ENCODE assay signal across 20 cellular contexts in the genomic region with DNA sequence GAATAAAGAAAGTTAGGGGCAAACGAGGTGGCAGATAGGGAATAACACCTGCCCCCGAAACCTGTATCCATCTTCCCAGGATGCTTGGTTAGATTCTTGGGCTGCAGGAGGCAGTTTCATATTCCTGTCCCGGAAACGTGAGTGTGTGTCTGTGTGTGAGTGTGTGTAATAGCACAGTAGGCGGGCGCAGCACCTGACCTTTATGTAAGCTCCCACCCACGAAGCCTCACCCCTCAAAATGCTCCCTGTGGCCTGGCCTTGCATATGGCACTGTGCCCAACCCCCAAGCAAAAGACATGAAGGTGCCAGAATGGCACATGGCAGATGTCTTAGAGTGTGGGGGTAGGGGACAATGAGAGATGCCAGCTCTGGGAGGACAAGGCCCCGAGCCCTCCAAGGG. TPM values are rescaled to one million over a fixed set of nuclear protein-coding genes. Genes with fewer than 3 reads are reported as not detected.
DNase-seq lines count a peak whose midpoint lies in the region; ATAC-seq, FAIRE-seq and TF ChIP-seq lines count a peak whose summit lies in the region.
"Had no signal": no experiment of that assay in that cellular context is flagged by ENCODE, and none has a peak within 500 bp of the region (broad histone marks: within the 10 kb centered on the region; RNA-seq: fewer than 3 reads in every experiment).

No MANE protein-coding gene starts in this region.

- peak overlapping the region; percentile 30 to 56; a peak in 2 of 4 replicates for H3K4me2 ChIP-seq in H1 (ENCODE audit: insufficient read depth in 1 of 2, low read depth in 2 of 2, low read length in 2 of 2)
- H3K4me2 ChIP-seq: KMS-11 had no signal

- H3K79me2 ChIP-seq in H1 (ENCODE audit: control insufficient read depth in 1 of 2, insufficient read depth in 2 of 2, low read length in 2 of 2), result no peaks in the 10 kb centered on the region

- H3K36me3 ChIP-seq in H1 (ENCODE audit: control insufficient read depth in 2 of 4, insufficient read depth in 4 of 4, low read length in 3 of 4), result no peaks in the 10 kb centered on the region; a peak in 1 of 8 replicates
- no peaks in the 10 kb centered on the region for H3K36me3 ChIP-seq in CD4-positive, alpha-beta memory T cell (ENCODE audit: insufficient read depth, low read length)
- H3K36me3 ChIP-seq: Peyer's patch, SJSA1 had no signal

- no peak overlapping the region for H3K27ac ChIP-seq in H1 (ENCODE audit: low read depth, low read length)
- H3K27ac ChIP-seq in CD4-positive, alpha-beta memory T cell (ENCODE audit: low read depth, low read length), result no peak overlapping the region
- H3K27ac ChIP-seq: KMS-11, Peyer's patch, SJSA1 had no signal

- H2BK12ac ChIP-seq in H1 (ENCODE audit: low read depth, low read length), result peak overlapping the region; percentile 22; the same call in 1 of the 2 replicates

- H4K91ac ChIP-seq in H1 (replicated peaks; ENCODE audit: insufficient read length, low read length), result no peak overlapping the region

- no peak for TF ChIP-seq CTCF in H1 (IDR thresholded peaks at IDR 0.05; ENCODE audit: control extremely low read depth in 1 of 3, insufficient read depth in 1 of 3, low read depth in 1 of 3, low read length in 3 of 3)

- H3K9me3 Mint-ChIP-seq in activated naive CD8-positive, alpha-beta T cell treated with anti-CD3 and anti-CD28 coated beads, Interleukin-2, amount 50 U/mL, for 24 hours, result no peaks in the 10 kb centered on the region
- H3K9me3 Mint-ChIP-seq in activated naive CD8-positive, alpha-beta T cell treated with anti-CD3 and anti-CD28 coated beads for 36 hours, result no peaks in the 10 kb centered on the region
- H3K9me3 Mint-ChIP-seq in CD4-positive, alpha-beta memory T cell, result no peaks in the 10 kb centered on the region

- H4K5ac ChIP-seq in H1 (ENCODE audit: insufficient read length, low read depth, low read length), result no peak overlapping the region

- no peak for TF ChIP-seq POLR2A in H1 (IDR thresholded peaks at IDR 0.05; ENCODE audit: control extremely low read depth in 1 of 2, low read depth in 2 of 2, low read length in 2 of 2)

- intact Hi-C loops in CD4-positive, alpha-beta memory T cell (cut with micrococcal nuclease), result no loop called here

- H3K36me3 Mint-ChIP-seq in activated naive CD8-positive, alpha-beta T cell treated with anti-CD3 and anti-CD28 coated beads, Interleukin-2, amount 50 U/mL, for 24 hours (ENCODE audit: low read depth), result no peaks in the 10 kb centered on the region
- no peaks in the 10 kb centered on the region for H3K36me3 Mint-ChIP-seq in activated naive CD8-positive, alpha-beta T cell treated with anti-CD3 and anti-CD28 coated beads for 36 hours
- no peaks in the 10 kb centered on the region for H3K36me3 Mint-ChIP-seq in CD4-positive, alpha-beta memory T cell
- H3K36me3 Mint-ChIP-seq: CD4-positive, CD25-positive, alpha-beta regulatory T cell had no signal

- no peak for TF ChIP-seq RAD21 in H1 (IDR thresholded peaks at IDR 0.05 in 1 of 2, conservative IDR thresholded peaks at IDR 0.05 in 1 of 2; ENCODE audit: low read depth in 2 of 2, low read length in 2 of 2)

- H2AK5ac ChIP-seq in H1 (ENCODE audit: low read depth, low read length), result no peak overlapping the region

- peak; percentile 15 for ATAC-seq in activated naive CD8-positive, alpha-beta T cell treated with anti-CD3 and anti-CD28 coated beads, Interleukin-2, amount 50 U/mL, for 24 hours
- ATAC-seq: T-helper 17 cell had no signal

- POLR2A ChIA-PET in H1 (lab: Charles Lee; ENCODE audit: partially characterized antibody), result no interaction called here
- POLR2A ChIA-PET in CD4-positive, alpha-beta memory T cell (lab: Charles Lee; ENCODE audit: partially characterized antibody), result no interaction called here

- no peak for DNase-seq in activated naive CD8-positive, alpha-beta T cell treated with anti-CD3 and anti-CD28 coated beads, Interleukin-2, amount 50 U/mL, for 24 hours
- DNase-seq in activated naive CD8-positive, alpha-beta T cell treated with anti-CD3 and anti-CD28 coated beads for 36 hours, result no peak
- DNase-seq in NCI-H2171 treated with DMSO at 0.1 percent for 48 hours (lab: John Stamatoyannopoulos, UW), result peak; percentile 42
- DNase-seq in H1 (ENCODE audit: low read depth in 1 of 2, low spot score in 2 of 2), result no peak
- no peak for DNase-seq in CD4-positive, alpha-beta memory T cell
- DNase-seq in T-helper 1 cell, result no peak
- no peak for DNase-seq in stimulated activated CD4-positive, alpha-beta T cell treated with anti-CD3 and anti-CD28 coated beads, Interleukin-2, amount 100 ng/mL, for 24 hours
- DNase-seq: CD4-positive, CD25-positive, alpha-beta regulatory T cell; COR-L47; DND-41; IMR-90; NCI-H1092 treated with DMSO at 0.1 percent for 48 hours; NCI-H2029 treated with DMSO at 0.1 percent for 48 hours; NCI-H748 treated with DMSO at 0.1 percent for 48 hours; Peyer's patch; T-helper 17 cell had no signal

- H3K4me3 ChIP-seq in H1 (ENCODE audit: extremely low read depth in 1 of 4, insufficient read depth in 2 of 4, low read depth in 3 of 4, low read length in 4 of 4), result no peak overlapping the region
- H3K4me3 ChIP-seq in CD4-positive, alpha-beta memory T cell (ENCODE audit: low read length in 2 of 2), result no peak overlapping the region
- H3K4me3 ChIP-seq: Peyer's patch, SJSA1 had no signal

- H3K4ac ChIP-seq in H1 (replicated peaks; ENCODE audit: insufficient read length, low read depth, low read length), result no peak overlapping the region

- WGBS in H1 (ENCODE audit: extremely low coverage in 1 of 2, insufficient coverage in 1 of 2, insufficient read length in 1 of 2, insufficient replicate concordance in 2 of 2, low coverage in 1 of 2, low lambda C conversion rate in 2 of 2, missing lambda C conversion rate in 1 of 2), 2 experiments, result 80% methylated on average over 8 of the region's 8 CpGs; no CpG with 5 or more reads in 1 of the 2 experiments

- no peak overlapping the region for H3K4me3 Mint-ChIP-seq in activated naive CD8-positive, alpha-beta T cell treated with anti-CD3 and anti-CD28 coated beads, Interleukin-2, amount 50 U/mL, for 24 hours
- H3K4me3 Mint-ChIP-seq in activated naive CD8-positive, alpha-beta T cell treated with anti-CD3 and anti-CD28 coated beads for 36 hours, result no peak overlapping the region
- H3K4me3 Mint-ChIP-seq in CD4-positive, alpha-beta memory T cell, result no peak overlapping the region
- H3K4me3 Mint-ChIP-seq: CD4-positive, CD25-positive, alpha-beta regulatory T cell; T-helper 17 cell had no signal

- no peak overlapping the region for H4K8ac ChIP-seq in H1 (ENCODE audit: extremely low read depth, insufficient read depth, low read length)

- H3K79me1 ChIP-seq in H1 (ENCODE audit: low read depth, low read length), result no peaks in the 10 kb centered on the region

- H2AFZ ChIP-seq in H1 (ENCODE audit: low read length), result no peak overlapping the region

- no peaks in the 10 kb centered on the region for H3K23me2 ChIP-seq in H1 (ENCODE audit: low read depth, low read length)

- peak overlapping the region; percentile 82; the same call in 1 of the 2 replicates for H2BK20ac ChIP-seq in H1 (ENCODE audit: low read length)

- TF ChIP-seq EP300 in H1 (IDR thresholded peaks at IDR 0.05; ENCODE audit: borderline replicate concordance in 1 of 2, low read depth in 2 of 2, low read length in 2 of 2), result no peak

- peaks cover 3% of the 10 kb centered on the region for H3K4me1 Mint-ChIP-seq in activated naive CD8-positive, alpha-beta T cell treated with anti-CD3 and anti-CD28 coated beads, Interleukin-2, amount 50 U/mL, for 24 hours
- no peaks in the 10 kb centered on the region for H3K4me1 Mint-ChIP-seq in activated naive CD8-positive, alpha-beta T cell treated with anti-CD3 and anti-CD28 coated beads for 36 hours
- no peaks in the 10 kb centered on the region for H3K4me1 Mint-ChIP-seq in CD4-positive, alpha-beta memory T cell
- H3K4me1 Mint-ChIP-seq: CD4-positive, CD25-positive, alpha-beta regulatory T cell; T-helper 17 cell had no signal

- no peak overlapping the region for H2BK15ac ChIP-seq in H1 (ENCODE audit: low read length)

- H4K20me1 ChIP-seq in H1 (replicated peaks in 1 of 2; ENCODE audit: control insufficient read depth in 1 of 2, insufficient read depth in 2 of 2, low read length in 2 of 2), result peaks cover 2% of the 10 kb centered on the region in 2 experiments

- no peak overlapping the region for H3K9ac ChIP-seq in H1 (replicated peaks in 1 of 4; ENCODE audit: extremely low read depth in 1 of 4, low read depth in 3 of 4, low read length in 3 of 4)
- H3K9ac ChIP-seq: KMS-11 had no signal

- no peak overlapping the region for H3K23ac ChIP-seq in H1 (ENCODE audit: insufficient read length)

- H3K4me1 ChIP-seq in H1 (replicated peaks in 1 of 4; ENCODE audit: control insufficient read depth in 3 of 4, insufficient read depth in 4 of 4, low read length in 3 of 4), result peaks cover 15 to 28% (median 23%) of the 10 kb centered on the region in 4 experiments
- H3K4me1 ChIP-seq in CD4-positive, alpha-beta memory T cell (ENCODE audit: insufficient read depth, low read length), result no peaks in the 10 kb centered on the region
- H3K4me1 ChIP-seq: Peyer's patch, SJSA1 had no signal

- no peak overlapping the region for H2BK120ac ChIP-seq in H1 (replicated peaks; ENCODE audit: low read depth, low read length)

- no peak overlapping the region for H3K27ac Mint-ChIP-seq in activated naive CD8-positive, alpha-beta T cell treated with anti-CD3 and anti-CD28 coated beads, Interleukin-2, amount 50 U/mL, for 24 hours
- H3K27ac Mint-ChIP-seq in activated naive CD8-positive, alpha-beta T cell treated with anti-CD3 and anti-CD28 coated beads for 36 hours, result no peak overlapping the region
- no peak overlapping the region for H3K27ac Mint-ChIP-seq in CD4-positive, alpha-beta memory T cell
- H3K27ac Mint-ChIP-seq: CD4-positive, CD25-positive, alpha-beta regulatory T cell; T-helper 17 cell had no signal

- no peak overlapping the region; the same call in 1 of the 2 replicates for H2BK5ac ChIP-seq in H1 (ENCODE audit: low read depth, low read length)

- FAIRE-seq in H1 (lab: Jason Lieb, UNC), result no peak
- FAIRE-seq: GM12892, GM18507 had no signal

- H3K14ac ChIP-seq in H1 (ENCODE audit: insufficient read length), result no peak overlapping the region

- no peaks in the 10 kb centered on the region for H3K27me3 Mint-ChIP-seq in activated naive CD8-positive, alpha-beta T cell treated with anti-CD3 and anti-CD28 coated beads, Interleukin-2, amount 50 U/mL, for 24 hours
- H3K27me3 Mint-ChIP-seq in activated naive CD8-positive, alpha-beta T cell treated with anti-CD3 and anti-CD28 coated beads for 36 hours, result no peaks in the 10 kb centered on the region
- H3K27me3 Mint-ChIP-seq in CD4-positive, alpha-beta memory T cell, result peaks cover 0 to 1% of the 10 kb centered on the region in 2 donors

- H3K9me3 ChIP-seq in H1 (ENCODE audit: insufficient read depth in 2 of 2, low read depth in 1 of 2, low read length in 1 of 2), result no peaks in the 10 kb centered on the region
- H3K9me3 ChIP-seq in CD4-positive, alpha-beta memory T cell (ENCODE audit: control insufficient read depth in 1 of 2, low read length in 2 of 2), result no peaks in the 10 kb centered on the region
- H3K9me3 ChIP-seq: Peyer's patch, SJSA1 had no signal

- no peak overlapping the region for H3K56ac ChIP-seq in H1 (replicated peaks; ENCODE audit: insufficient read length, low read depth, low read length)

- CTCF ChIA-PET in H1 (lab: Charles Lee; ENCODE audit: partially characterized antibody), result interaction anchor here (0.6 to 1.3 kb wide), 3 partner anchors 9 to 48 kb away, joined by 3 to 5 read pairs (median 4); no protein-coding TSS in a partner anchor
- CTCF ChIA-PET in CD4-positive, alpha-beta memory T cell (lab: Charles Lee; ENCODE audit: partially characterized antibody), result no interaction called here

- H3K18ac ChIP-seq in H1 (ENCODE audit: extremely low read depth, low read length), result peak overlapping the region; percentile 62; the same call in 1 of the 2 replicates

- H3K27me3 ChIP-seq in H1 (replicated peaks in 1 of 4; ENCODE audit: control insufficient read depth in 3 of 4, extremely low read depth in 1 of 4, insufficient read depth in 3 of 4, low read length in 3 of 4), result peaks cover 3 to 20% (median 11%) of the 10 kb centered on the region in 4 experiments; a peak in 4 of 7 replicates
- H3K27me3 ChIP-seq in CD4-positive, alpha-beta memory T cell (ENCODE audit: insufficient read depth, low read length), result no peaks in the 10 kb centered on the region
- H3K27me3 ChIP-seq: Peyer's patch, SJSA1 had no signal

RNA-seq across cellular contexts. Expression of a gene that starts 48.9 kb away (rescaled TPM):
- total RNA-seq in activated naive CD8-positive, alpha-beta T cell treated with anti-CD3 and anti-CD28 coated beads for 36 hours, result under 1 TPM; 0.06 to 0.08 TPM
- 8.8 and 9.6 TPM in 2 replicates for total RNA-seq in H1 (2021; fragmentation: NEBNext Ultra II Directional; extraction: Animal tissue kit (Norgen Biotek cat#: 25700))
- 3.4 and 4.9 TPM in 2 replicates for polyA plus RNA-seq in H1 (2011; rRNA removed)
- polyA plus RNA-seq in H1 (2011; cell fraction: cytosol; rRNA removed), result 4.1 TPM
- 11.1 TPM for polyA plus RNA-seq in H1 (2011; cell fraction: nucleus; rRNA removed)
- polyA plus RNA-seq in H1 (2012, experiment 1 of 2), result 4.8 to 6.4 TPM (median 5.3 TPM) in 4 replicates
- 2.8 TPM for polyA plus RNA-seq in H1 (2012, experiment 2 of 2)
- polyA plus RNA-seq in H1 (2013, experiment 1 of 2), result 3.3 TPM
- polyA plus RNA-seq in H1 (2013, experiment 2 of 2), result 2.9 TPM
- 18.4 and 19.2 TPM in 2 replicates for polyA minus RNA-seq in H1 (2011; rRNA and poly(A)+ RNA removed)
- 8.1 TPM for polyA minus RNA-seq in H1 (2011; cell fraction: cytosol; rRNA and poly(A)+ RNA removed)
- 10.0 TPM for polyA minus RNA-seq in H1 (2011; cell fraction: nucleus; rRNA and poly(A)+ RNA removed)
- under 1 TPM; 0.12 to 0.14 TPM for total RNA-seq in CD4-positive, alpha-beta memory T cell
- under 1 TPM in 1 of 2 donors, not detected in 1; 0.07 TPM for polyA plus RNA-seq in CD4-positive, alpha-beta memory T cell
- total RNA-seq: T-helper 17 cell had no signal
